Comparison of ENCODE assay signal across 8 cellular contexts in the genomic region with DNA sequence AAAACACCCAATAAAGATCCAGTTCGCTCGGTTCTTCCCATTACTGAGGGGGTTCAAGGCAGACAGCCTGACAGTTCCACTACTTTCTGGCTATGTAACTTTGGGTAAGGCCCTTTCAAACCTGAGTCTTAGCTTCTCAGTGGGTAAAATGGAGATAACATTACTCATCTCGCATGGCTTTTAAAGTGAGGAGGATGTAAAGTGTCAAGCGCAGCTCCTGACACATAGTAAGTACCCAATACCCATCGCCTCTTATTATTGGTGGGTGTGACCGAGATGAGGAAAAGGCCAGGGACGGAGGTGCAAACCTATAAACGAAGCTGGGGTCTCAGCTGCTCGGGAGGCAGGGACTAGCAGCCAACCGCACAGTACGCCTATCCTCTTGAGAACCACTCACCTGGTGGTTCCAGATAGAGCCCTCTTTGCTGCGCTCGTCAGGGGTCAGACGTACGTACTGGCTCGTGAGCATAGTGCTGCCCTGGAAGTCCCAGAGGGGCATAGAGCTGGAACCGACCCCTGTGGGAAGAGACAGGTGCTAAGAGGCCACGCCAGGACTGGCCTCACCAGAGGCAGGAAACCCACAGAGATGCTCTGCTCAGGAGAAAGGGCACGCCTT. TPM values are rescaled to one million over a fixed set of nuclear protein-coding genes. Genes with fewer than 3 reads are reported as not detected.
DNase-seq lines count a peak whose midpoint lies in the region; ATAC-seq and TF ChIP-seq lines count a peak whose summit lies in the region.

No MANE protein-coding gene starts in this region.

- TF ChIP-seq POLR2A in ovary (IDR thresholded peaks at IDR 0.05): no peak

- TF ChIP-seq EP300 in ovary (IDR thresholded peaks at IDR 0.05): no peak

- TF ChIP-seq CTCF in epithelial cell of esophagus (IDR thresholded peaks at IDR 0.05; ENCODE audit: insufficient read depth, low read depth, low read length, missing control alignments): no peak
- TF ChIP-seq CTCF in ovary (IDR thresholded peaks at IDR 0.05): no peak

- intact Hi-C loops in ovary (cut with DNase I): no loop called here

- peak overlapping the region in 1 of 2 donors; percentile 80 for H3K27ac ChIP-seq in ovary

- H3K9me3 ChIP-seq in NT2/D1 (ENCODE audit: insufficient read depth, low read length): peaks cover 6% of the 10 kb centered on the region; the same call in 1 of the 2 replicates
- no peaks in the 10 kb centered on the region for H3K9me3 ChIP-seq in ovary

- WGBS in ovary, 3 donors: 11 to 14% (median 12%) methylated on average over 18 to 19 of the region's 19 CpGs

- H3K36me3 ChIP-seq in NT2/D1 (ENCODE audit: insufficient read depth, insufficient read length, low read length) (peaks cover 29% of the 10 kb centered on the region), ovary (no peaks in the 10 kb centered on the region)

- DNase-seq in NT2/D1 (ENCODE audit: low read depth, low spot score): no peak
- DNase-seq in epithelial cell of esophagus (ENCODE audit: low read depth): no peak
- DNase-seq in ovary: no peak
- no peak for DNase-seq in DMS153 (lab: John Stamatoyannopoulos, UW)
- no peak for DNase-seq in amniotic stem cell (lab: John Stamatoyannopoulos, UW)
- DNase-seq in retina: no peak

- H3K4me1 ChIP-seq in NT2/D1 (ENCODE audit: insufficient read depth, insufficient read length) (peaks cover 3% of the 10 kb centered on the region), ovary (ENCODE audit: insufficient read depth) (peaks cover 14% of the 10 kb centered on the region)

- H3K27me3 ChIP-seq in NT2/D1 (ENCODE audit: insufficient read depth, insufficient read length) (peaks cover 3% of the 10 kb centered on the region), ovary (no peaks in the 10 kb centered on the region)

- ATAC-seq in GM19351 (IDR thresholded peaks at IDR 0.05; ENCODE audit: unreplicated experiment): peak; percentile 13
- ATAC-seq in HG02588 (IDR thresholded peaks at IDR 0.05; ENCODE audit: unreplicated experiment): no peak

- peak overlapping the region; percentile 97 for H3K9ac ChIP-seq in NT2/D1 (ENCODE audit: insufficient read length, low read depth)

- H3K4me3 ChIP-seq in NT2/D1 (ENCODE audit: insufficient read length, low read depth): peak overlapping the region; percentile 97
- peak overlapping the region; percentile 91 for H3K4me3 ChIP-seq in epithelial cell of esophagus (ENCODE audit: low read length)
- peak overlapping the region; percentile 91 for H3K4me3 ChIP-seq in ovary

RNA-seq across cellular contexts. Expression of gene LMAN2, which starts 0.6 kb away (rescaled TPM):
- total RNA-seq in ovary: 100 to 1,000 TPM in 2 of 7 donors, 10 to 100 TPM in 5; 63.5 to 154 (median 93.5) TPM
- 100 to 1,000 TPM in 1 of 2 donors, 10 to 100 TPM in 1; 85.0 to 142 TPM for polyA plus RNA-seq in ovary

RNA-seq across cellular contexts. Expression of gene RGS14, which starts 6.8 kb away (rescaled TPM):
- total RNA-seq in ovary: 10 to 100 TPM in 1 of 7 donors, 1 to 10 TPM in 6; 4.0 to 27.0 (median 8.0) TPM
- 1 to 10 TPM in 1 of 2 donors, under 1 TPM in 1; 0.73 to 6.2 TPM for polyA plus RNA-seq in ovary

RNA-seq across cellular contexts. Expression of gene SLC34A1, which starts 33.4 kb away (rescaled TPM):
- not detected for total RNA-seq in ovary
- not detected for polyA plus RNA-seq in ovary

RNA-seq across cellular contexts. Expression of gene MXD3, which starts 39.2 kb away (rescaled TPM):
- 1 to 10 TPM; 3.2 to 9.8 (median 6.2) TPM for total RNA-seq in ovary
- 1 to 10 TPM in 1 of 2 donors, under 1 TPM in 1; 0.30 to 6.0 TPM for polyA plus RNA-seq in ovary

RNA-seq across cellular contexts. Expression of gene PRELID1, which starts 47.3 kb away (rescaled TPM):
- 10 to 100 TPM; 42.8 to 96.8 (median 74.6) TPM for total RNA-seq in ovary
- 10 to 100 TPM; 65.0 to 77.6 TPM for polyA plus RNA-seq in ovary
